Comparison of ENCODE assay signal across 8 cellular contexts in the genomic region with DNA sequence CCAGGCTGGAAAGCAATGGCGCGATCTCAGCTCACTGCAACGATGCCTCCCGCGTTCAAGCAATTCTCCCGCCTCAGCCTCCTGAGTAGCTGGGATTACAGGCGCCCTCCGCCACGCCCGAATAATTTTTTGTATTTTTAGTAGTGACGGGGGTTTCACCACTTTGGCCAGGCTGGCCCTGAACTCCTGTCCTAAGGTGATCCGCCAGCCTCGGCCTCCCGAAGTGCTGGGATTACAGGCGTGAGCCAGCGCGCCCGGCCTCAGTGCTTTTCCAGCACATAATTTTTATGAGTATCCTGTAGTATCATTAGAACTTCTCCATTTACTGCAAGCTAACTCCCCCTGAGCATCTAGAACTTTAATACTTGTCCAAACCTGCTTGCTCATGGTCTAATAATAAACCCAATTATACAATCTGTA. TPM values are rescaled to one million over a fixed set of nuclear protein-coding genes. Genes with fewer than 3 reads are reported as not detected.
A peak's percentile ranks its signal among the peaks of the same experiment; 100 is the strongest.
DNase-seq lines count a peak whose midpoint lies in the region; ATAC-seq and TF ChIP-seq lines count a peak whose summit lies in the region.

No MANE protein-coding gene starts in this region.

- no peak for DNase-seq in GM06990 (ENCODE audit: extremely low read depth, insufficient read length)
- DNase-seq in SJSA1 (ENCODE audit: low read depth in 1 of 2, low spot score in 2 of 2), result no peak
- no peak for DNase-seq in fibroblast of lung (ENCODE audit: low read depth in 2 of 2)
- no peak for DNase-seq in progenitor cell of endocrine pancreas (ENCODE audit: low spot score, unreplicated experiment)
- DNase-seq in cerebellar nuclear complex (lab: John Stamatoyannopoulos, UW), result no peak
- no peak for DNase-seq in UCSD-AML1 (lab: John Stamatoyannopoulos, UW; ENCODE audit: unreplicated experiment)
- DNase-seq in NCI-H526 (lab: John Stamatoyannopoulos, UW), result no peak

- no peaks in the 10 kb centered on the region for H3K9me3 Mint-ChIP-seq in progenitor cell of endocrine pancreas (ENCODE audit: low read depth)

- no peak for ATAC-seq in GM19452 (IDR thresholded peaks at IDR 0.05; ENCODE audit: unreplicated experiment)

- H3K4me2 ChIP-seq in fibroblast of lung (ENCODE audit: extremely low read depth, insufficient read depth, low read length), result peak overlapping the region; percentile 87

- no peak overlapping the region for H2AFZ ChIP-seq in fibroblast of lung (ENCODE audit: low read length)

- H3K9ac ChIP-seq in fibroblast of lung (ENCODE audit: insufficient read depth, low read length), result no peak overlapping the region

- TF ChIP-seq CTCF in GM06990 (IDR thresholded peaks at IDR 0.05; ENCODE audit: insufficient read depth, low read length, poor library complexity, severe bottlenecking) (no peak), fibroblast of lung (conservative IDR thresholded peaks at IDR 0.05 in 1 of 2, IDR thresholded peaks at IDR 0.05 in 1 of 2; ENCODE audit: low read depth in 1 of 2, low read length in 2 of 2) (no peak), progenitor cell of endocrine pancreas (IDR thresholded peaks at IDR 0.05; ENCODE audit: unreplicated experiment) (no peak)

- peak overlapping the region; percentile 97 for H3K27ac Mint-ChIP-seq in progenitor cell of endocrine pancreas

- no peaks in the 10 kb centered on the region for H3K27me3 ChIP-seq in GM06990 (replicated peaks; ENCODE audit: control insufficient read depth, insufficient read depth, low read length)
- H3K27me3 ChIP-seq in SJSA1 (replicated peaks), result no peaks in the 10 kb centered on the region
- no peaks in the 10 kb centered on the region for H3K27me3 ChIP-seq in fibroblast of lung (ENCODE audit: control insufficient read depth, insufficient read depth, low read length)

- no peaks in the 10 kb centered on the region for H3K27me3 Mint-ChIP-seq in progenitor cell of endocrine pancreas

- peaks cover 4% of the 10 kb centered on the region; the same call in 1 of the 2 replicates for H3K4me1 ChIP-seq in SJSA1 (replicated peaks)
- H3K4me1 ChIP-seq in fibroblast of lung (ENCODE audit: control insufficient read depth, extremely low read depth, insufficient read depth, low read length), result no peaks in the 10 kb centered on the region

- H3K4me1 Mint-ChIP-seq in progenitor cell of endocrine pancreas (ENCODE audit: low read depth), result peaks cover 18% of the 10 kb centered on the region

- H4K20me1 ChIP-seq in fibroblast of lung (ENCODE audit: control insufficient read depth, extremely low read depth, insufficient read depth, low read length), result peaks cover 2% of the 10 kb centered on the region

- H3K9me3 ChIP-seq in SJSA1 (replicated peaks) (no peaks in the 10 kb centered on the region), fibroblast of lung (ENCODE audit: control insufficient read depth, insufficient read depth, low read depth, low read length) (no peaks in the 10 kb centered on the region)

- H3K4me3 Mint-ChIP-seq in progenitor cell of endocrine pancreas (ENCODE audit: low read depth), result peak overlapping the region; percentile 94

- peaks cover 7% of the 10 kb centered on the region for H3K36me3 Mint-ChIP-seq in progenitor cell of endocrine pancreas (ENCODE audit: insufficient read depth)

- peak overlapping the region; percentile 81 for H3K4me3 ChIP-seq in GM06990 (replicated peaks; ENCODE audit: low read depth, low read length)
- H3K4me3 ChIP-seq in SJSA1, result peak overlapping the region; percentile 96
- peak overlapping the region; percentile 74 to 89 (median 84) for H3K4me3 ChIP-seq in fibroblast of lung (replicated peaks in 1 of 4; ENCODE audit: control extremely low read depth in 1 of 4, insufficient read depth in 1 of 4, low read depth in 3 of 4, low read length in 4 of 4)

- H3K36me3 ChIP-seq in GM06990 (ENCODE audit: control insufficient read depth, insufficient read depth, low read length), result peaks cover 2% of the 10 kb centered on the region
- H3K36me3 ChIP-seq in SJSA1, result peaks cover 24% of the 10 kb centered on the region
- H3K36me3 ChIP-seq in fibroblast of lung (ENCODE audit: control insufficient read depth, insufficient read depth, low read length), result no peaks in the 10 kb centered on the region

- H3K27ac ChIP-seq in SJSA1 (no peak overlapping the region), fibroblast of lung (ENCODE audit: insufficient read depth, low read length) (peak overlapping the region; percentile 85)

- peaks cover 62% of the 10 kb centered on the region for H3K79me2 ChIP-seq in fibroblast of lung (ENCODE audit: control insufficient read depth, insufficient read depth, low read length)

RNA-seq across cellular contexts. Expression of a gene that starts 1.8 kb away (rescaled TPM):
- total RNA-seq in SJSA1 (2014; rRNA removed; shearing (Covaris generic)), result 39.8 and 50.6 TPM in 2 replicates
- total RNA-seq in fibroblast of lung (24.4 and 30.7 TPM in 2 replicates), progenitor cell of endocrine pancreas (82.6 and 87.8 TPM in 2 replicates)
- 45.2 and 48.4 TPM in 2 replicates for polyA plus RNA-seq in fibroblast of lung
- polyA plus RNA-seq in fibroblast of lung (2012), result 35.5 and 37.2 TPM in 2 replicates
- 10.1 and 10.3 TPM in 2 replicates for polyA minus RNA-seq in fibroblast of lung (ENCODE audit: low replicate concordance)
